ENCODE assay signal across 26 cellular contexts in the genomic region with DNA sequence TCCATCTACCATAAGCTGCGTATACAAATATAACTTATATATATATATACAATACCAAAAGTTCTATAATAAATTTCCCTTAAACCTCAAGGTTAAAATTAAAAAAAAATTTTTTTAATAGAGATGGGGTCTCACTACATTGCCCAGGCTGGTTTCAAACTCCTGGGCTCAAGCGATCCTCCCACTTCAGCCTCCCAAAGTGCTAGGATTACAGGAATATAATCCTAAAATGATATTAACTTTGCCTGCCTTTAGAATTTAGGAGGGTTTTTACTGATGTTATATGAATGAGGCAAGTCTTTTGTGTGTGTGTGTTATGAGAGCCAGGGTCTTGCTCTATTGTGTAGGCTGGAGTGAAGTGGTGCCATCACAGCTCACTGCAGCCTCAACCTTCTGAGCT.
"Had no signal": no experiment of that assay in that cellular context is flagged by ENCODE, and none has a peak within 500 bp of the region (broad histone marks: within the 10 kb centered on the region; RNA-seq: fewer than 3 reads in every experiment).

No MANE protein-coding gene starts in this region.

- H3K4me1 ChIP-seq: colonic mucosa, esophagus squamous epithelium, lower lobe of right lung had no signal

- H3K27me3 ChIP-seq: colonic mucosa, esophagus squamous epithelium, gastrocnemius medialis, heart right ventricle, left lung had no signal

- DNase-seq: colonic mucosa; cortex of kidney; effector CD8-positive, alpha-beta T cell; effector memory CD8-positive, alpha-beta T cell; endodermal cell; erythroblast; esophagus squamous epithelium; foreskin fibroblast; foreskin melanocyte; gastrocnemius medialis; glutamatergic neuron; head of caudate nucleus; heart right ventricle; hippocampal formation; left cardiac atrium; left lung; left ventricle myocardium superior; lower lobe of right lung; mesenchymal stem cell; mucosa of descending colon; naive B cell had no signal

- H3K27ac ChIP-seq: colonic mucosa, epithelial cell of prostate, esophagus squamous epithelium, gastrocnemius medialis, heart right ventricle, left lung, lower lobe of right lung had no signal

- H3K9me3 ChIP-seq: colonic mucosa, esophagus squamous epithelium, gastrocnemius medialis, left lung, lower lobe of right lung, mucosa of descending colon had no signal

- H3K36me3 ChIP-seq: colonic mucosa, esophagus squamous epithelium, gastrocnemius medialis, lower lobe of right lung had no signal

- FAIRE-seq: endometrium, islet of Langerhans, keratinocyte had no signal

- H3K4me3 ChIP-seq: colonic mucosa, esophagus squamous epithelium, gastrocnemius medialis, heart right ventricle, left lung, lower lobe of right lung, mucosa of descending colon had no signal

- ATAC-seq: effector memory CD8-positive, alpha-beta T cell; esophagus mucosa; gastrocnemius medialis; heart right ventricle; left cardiac atrium; left lung; left ventricle myocardium superior; lower lobe of right lung; mucosa of descending colon had no signal
